1 cellular context compared by ENCODE assay signal in genomic region chr3:45143673-45144670, GRCh38.
A peak's percentile ranks its signal among the peaks of the same experiment; 100 is the strongest.
TF ChIP-seq lines count a peak whose summit lies in the region.

No MANE protein-coding gene starts in this region.

TF ChIP-seq in K562, 482 proteins besides CTCF, POLR2A, EP300 and RAD21 (continued from another document and continues in another):
- TF ChIP-seq CHD7 (IDR thresholded peaks at IDR 0.05; ENCODE audit: low read depth, low read length) (no peak), TEAD1 (CRISPR knock-in tag; IDR thresholded peaks at IDR 0.05) (peak in 1 of 2 experiments; percentile 70; a peak in 2 of 4 replicates), TFAP4 (CRISPR knock-in tag; IDR thresholded peaks at IDR 0.05; ENCODE audit: borderline replicate concordance) (no peak), SMARCE1 (IDR thresholded peaks at IDR 0.05) (0 out of 2 replicates have a peak, but pooled peaks have one; percentile 33), EGR1 (conservative IDR thresholded peaks at IDR 0.05) (peak; percentile 78), ZNF766 (CRISPR knock-in tag; conservative IDR thresholded peaks at IDR 0.05) (0 out of 2 replicates have a peak, but pooled peaks have one; percentile 16), HEY1 (CRISPR knock-in tag; IDR thresholded peaks at IDR 0.05; ENCODE audit: borderline replicate concordance) (no peak), ELF2 (CRISPR knock-in tag; IDR thresholded peaks at IDR 0.05) (no peak), ELF1 (tag; IDR thresholded peaks at IDR 0.05) (peak; percentile 45), FOXA3 (CRISPR knock-in tag; conservative IDR thresholded peaks at IDR 0.05 in 1 of 2, IDR thresholded peaks at IDR 0.05 in 1 of 2) (no peak), STAG1 (CRISPR knock-in tag; IDR thresholded peaks at IDR 0.05; ENCODE audit: borderline replicate concordance) (no peak), YBX1 (IDR thresholded peaks at IDR 0.05) (no peak), E2F3 (CRISPR knock-in tag; IDR thresholded peaks at IDR 0.05) (no peak), ZC3H4 (CRISPR knock-in tag; IDR thresholded peaks at IDR 0.05; ENCODE audit: borderline replicate concordance) (no peak), PPARD (CRISPR knock-in tag; IDR thresholded peaks at IDR 0.05) (no peak), POLR3G (IDR thresholded peaks at IDR 0.05; ENCODE audit: extremely low read depth, insufficient read length, insufficient replicate concordance) (no peak), CBFA2T2 (conservative IDR thresholded peaks at IDR 0.05) (peak; percentile 35), CHD2 (IDR thresholded peaks at IDR 0.05; ENCODE audit: low read depth, low read length) (no peak), PCBP2 (IDR thresholded peaks at IDR 0.05; ENCODE audit: low read depth, low read length, poor library complexity, severe bottlenecking) (no peak), PTTG1 (tag; IDR thresholded peaks at IDR 0.05; ENCODE audit: low read depth) (no peak), ARID3B (CRISPR knock-in tag; IDR thresholded peaks at IDR 0.05; ENCODE audit: borderline replicate concordance) (no peak), ZNF785 (CRISPR knock-in tag; IDR thresholded peaks at IDR 0.05) (no peak), HMGN3 (IDR thresholded peaks at IDR 0.05; ENCODE audit: borderline replicate concordance, extremely low read depth, insufficient read length, low read depth, low read length) (no peak)
- TF ChIP-seq, protein P1, sequence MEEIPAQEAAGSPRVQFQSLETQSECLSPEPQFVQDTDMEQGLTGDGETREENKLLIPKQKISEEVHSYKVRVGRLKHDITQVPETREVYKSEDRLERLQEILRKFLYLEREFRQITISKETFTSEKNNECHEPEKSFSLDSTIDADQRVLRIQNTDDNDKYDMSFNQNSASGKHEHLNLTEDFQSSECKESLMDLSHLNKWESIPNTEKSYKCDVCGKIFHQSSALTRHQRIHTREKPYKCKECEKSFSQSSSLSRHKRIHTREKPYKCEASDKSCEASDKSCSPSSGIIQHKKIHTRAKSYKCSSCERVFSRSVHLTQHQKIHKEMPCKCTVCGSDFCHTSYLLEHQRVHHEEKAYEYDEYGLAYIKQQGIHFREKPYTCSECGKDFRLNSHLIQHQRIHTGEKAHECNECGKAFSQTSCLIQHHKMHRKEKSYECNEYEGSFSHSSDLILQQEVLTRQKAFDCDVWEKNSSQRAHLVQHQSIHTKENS (CRISPR knock-in tag; IDR thresholded peaks at IDR 0.05) = no peak
- TF ChIP-seq, protein P2, sequence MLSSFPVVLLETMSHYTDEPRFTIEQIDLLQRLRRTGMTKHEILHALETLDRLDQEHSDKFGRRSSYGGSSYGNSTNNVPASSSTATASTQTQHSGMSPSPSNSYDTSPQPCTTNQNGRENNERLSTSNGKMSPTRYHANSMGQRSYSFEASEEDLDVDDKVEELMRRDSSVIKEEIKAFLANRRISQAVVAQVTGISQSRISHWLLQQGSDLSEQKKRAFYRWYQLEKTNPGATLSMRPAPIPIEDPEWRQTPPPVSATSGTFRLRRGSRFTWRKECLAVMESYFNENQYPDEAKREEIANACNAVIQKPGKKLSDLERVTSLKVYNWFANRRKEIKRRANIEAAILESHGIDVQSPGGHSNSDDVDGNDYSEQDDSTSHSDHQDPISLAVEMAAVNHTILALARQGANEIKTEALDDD (IDR thresholded peaks at IDR 0.05) = peak; percentile 52; the same call in 1 of the 2 replicates
- TF ChIP-seq, protein P3, sequence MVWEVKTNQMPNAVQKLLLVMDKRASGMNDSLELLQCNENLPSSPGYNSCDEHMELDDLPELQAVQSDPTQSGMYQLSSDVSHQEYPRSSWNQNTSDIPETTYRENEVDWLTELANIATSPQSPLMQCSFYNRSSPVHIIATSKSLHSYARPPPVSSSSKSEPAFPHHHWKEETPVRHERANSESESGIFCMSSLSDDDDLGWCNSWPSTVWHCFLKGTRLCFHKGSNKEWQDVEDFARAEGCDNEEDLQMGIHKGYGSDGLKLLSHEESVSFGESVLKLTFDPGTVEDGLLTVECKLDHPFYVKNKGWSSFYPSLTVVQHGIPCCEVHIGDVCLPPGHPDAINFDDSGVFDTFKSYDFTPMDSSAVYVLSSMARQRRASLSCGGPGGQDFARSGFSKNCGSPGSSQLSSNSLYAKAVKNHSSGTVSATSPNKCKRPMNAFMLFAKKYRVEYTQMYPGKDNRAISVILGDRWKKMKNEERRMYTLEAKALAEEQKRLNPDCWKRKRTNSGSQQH (CRISPR knock-in tag; IDR thresholded peaks at IDR 0.05) = 0 out of 2 replicates have a peak, but pooled peaks have one; percentile 8
- TF ChIP-seq, protein P4, sequence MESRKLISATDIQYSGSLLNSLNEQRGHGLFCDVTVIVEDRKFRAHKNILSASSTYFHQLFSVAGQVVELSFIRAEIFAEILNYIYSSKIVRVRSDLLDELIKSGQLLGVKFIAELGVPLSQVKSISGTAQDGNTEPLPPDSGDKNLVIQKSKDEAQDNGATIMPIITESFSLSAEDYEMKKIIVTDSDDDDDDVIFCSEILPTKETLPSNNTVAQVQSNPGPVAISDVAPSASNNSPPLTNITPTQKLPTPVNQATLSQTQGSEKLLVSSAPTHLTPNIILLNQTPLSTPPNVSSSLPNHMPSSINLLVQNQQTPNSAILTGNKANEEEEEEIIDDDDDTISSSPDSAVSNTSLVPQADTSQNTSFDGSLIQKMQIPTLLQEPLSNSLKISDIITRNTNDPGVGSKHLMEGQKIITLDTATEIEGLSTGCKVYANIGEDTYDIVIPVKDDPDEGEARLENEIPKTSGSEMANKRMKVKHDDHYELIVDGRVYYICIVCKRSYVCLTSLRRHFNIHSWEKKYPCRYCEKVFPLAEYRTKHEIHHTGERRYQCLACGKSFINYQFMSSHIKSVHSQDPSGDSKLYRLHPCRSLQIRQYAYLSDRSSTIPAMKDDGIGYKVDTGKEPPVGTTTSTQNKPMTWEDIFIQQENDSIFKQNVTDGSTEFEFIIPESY (CRISPR knock-in tag; IDR thresholded peaks at IDR 0.05) = no peak
- TF ChIP-seq, protein P5, sequence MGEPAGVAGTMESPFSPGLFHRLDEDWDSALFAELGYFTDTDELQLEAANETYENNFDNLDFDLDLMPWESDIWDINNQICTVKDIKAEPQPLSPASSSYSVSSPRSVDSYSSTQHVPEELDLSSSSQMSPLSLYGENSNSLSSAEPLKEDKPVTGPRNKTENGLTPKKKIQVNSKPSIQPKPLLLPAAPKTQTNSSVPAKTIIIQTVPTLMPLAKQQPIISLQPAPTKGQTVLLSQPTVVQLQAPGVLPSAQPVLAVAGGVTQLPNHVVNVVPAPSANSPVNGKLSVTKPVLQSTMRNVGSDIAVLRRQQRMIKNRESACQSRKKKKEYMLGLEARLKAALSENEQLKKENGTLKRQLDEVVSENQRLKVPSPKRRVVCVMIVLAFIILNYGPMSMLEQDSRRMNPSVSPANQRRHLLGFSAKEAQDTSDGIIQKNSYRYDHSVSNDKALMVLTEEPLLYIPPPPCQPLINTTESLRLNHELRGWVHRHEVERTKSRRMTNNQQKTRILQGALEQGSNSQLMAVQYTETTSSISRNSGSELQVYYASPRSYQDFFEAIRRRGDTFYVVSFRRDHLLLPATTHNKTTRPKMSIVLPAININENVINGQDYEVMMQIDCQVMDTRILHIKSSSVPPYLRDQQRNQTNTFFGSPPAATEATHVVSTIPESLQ (CRISPR knock-in tag; IDR thresholded peaks at IDR 0.05) = no peak
